In genomic region chr1:165287781-165288180, GRCh38 we compare ENCODE assay signal across 27 cellular contexts.
DNase-seq lines count a peak whose midpoint lies in the region; ATAC-seq and TF ChIP-seq lines count a peak whose summit lies in the region.
"Had no signal": no experiment of that assay in that cellular context is flagged by ENCODE, and none has a peak within 500 bp of the region (broad histone marks: within the 10 kb centered on the region; RNA-seq: fewer than 3 reads in every experiment).

No MANE protein-coding gene starts in this region.

- H3K4me3 ChIP-seq in A673 (ENCODE audit: low read depth, low read length, poor library complexity, severe bottlenecking) (no peak overlapping the region), WERI-Rb-1 (ENCODE audit: low read depth, low read length) (no peak overlapping the region)
- H3K4me3 ChIP-seq: body of pancreas, esophagus squamous epithelium, prostate gland, tibial nerve had no signal

- ATAC-seq in left lobe of liver = peak; percentile 71
- ATAC-seq: activated CD8-positive, alpha-beta T cell treated with anti-CD3 and anti-CD28 coated beads, Interleukin-2, amount 10 ng/mL, durations not matched to agents 7 days and 5 days; activated T-helper 17 cell treated with anti-CD3 and anti-CD28 coated beads, Interleukin-2, amount 50 U/mL, for 72 hours; Panc1 had no signal

- POLR2A ChIA-PET in A673 (lab: Charles Lee; ENCODE audit: low non-redundant PET) = no interaction called here

- BruUV-seq in A673 (replicated peaks; lab: Mats Ljungman, UMichigan) = no TSS peak

- H3K27me3 ChIP-seq in A673 (replicated peaks; ENCODE audit: insufficient read depth, low read depth, low read length, poor library complexity) (no peaks in the 10 kb centered on the region), WERI-Rb-1 (ENCODE audit: insufficient read depth, low read depth, severe bottlenecking) (no peaks in the 10 kb centered on the region)
- H3K27me3 ChIP-seq: body of pancreas had no signal

- H3K4me1 ChIP-seq in A673 (ENCODE audit: insufficient read depth, low read length, poor library complexity, severe bottlenecking) = peaks cover 47% of the 10 kb centered on the region
- H3K4me1 ChIP-seq: body of pancreas, prostate gland, tibial nerve had no signal

- DNase-seq in A673 (ENCODE audit: low spot score) = peak; percentile 43
- peak; percentile 81 for DNase-seq in DMS53 (lab: John Stamatoyannopoulos, UW)
- DNase-seq in WERI-Rb-1 = no peak
- no peak for DNase-seq in left lobe of liver (ENCODE audit: low spot score)
- DNase-seq in occipital lobe (lab: John Stamatoyannopoulos, UW) = no peak
- DNase-seq in RPMI8226 = no peak
- DNase-seq in OCI-M1 (lab: John Stamatoyannopoulos, UW) = no peak
- DNase-seq in NCI-H2171 treated with DMSO at 0.1 percent for 48 hours (lab: John Stamatoyannopoulos, UW) = no peak
- DNase-seq: ACHN; activated CD4-positive, alpha-beta T cell treated with anti-CD3 and anti-CD28 coated beads for 4 hours; activated CD8-positive, alpha-beta T cell treated with anti-CD3 and anti-CD28 coated beads, Interleukin-2, amount 10 ng/mL, durations not matched to agents 7 days and 5 days; activated naive CD4-positive, alpha-beta T cell treated with anti-CD3 and anti-CD28 coated beads, Interleukin-2, amount 10 ng/mL, durations not matched to agents 7 days and 5 days; CD8-positive, alpha-beta memory T cell; dermis blood vessel endothelial cell; DND-41; esophagus squamous epithelium; foreskin melanocyte; GF-D8; kidney glomerular epithelial cell; stimulated activated CD4-positive, alpha-beta T cell treated with anti-CD3 and anti-CD28 coated beads, Interleukin-12 subunit alpha, Interleukin-12 subunit beta, amount 100 ng/mL, for 4 hours; stimulated activated CD4-positive, alpha-beta T cell treated with anti-CD3 and anti-CD28 coated beads, Interleukin-4, amount 100 ng/mL, for 1 hour had no signal

- TF ChIP-seq CTCF in A673 (conservative IDR thresholded peaks at IDR 0.05; ENCODE audit: low read depth, low read length) = no peak
- no peak for TF ChIP-seq CTCF in WERI-Rb-1 (IDR thresholded peaks at IDR 0.05; ENCODE audit: low read depth, low read length)

- H3K27ac ChIP-seq in A673 (ENCODE audit: low read depth, low read length, poor library complexity, severe bottlenecking) (peak overlapping the region; percentile 41), WERI-Rb-1 (peak overlapping the region; percentile 53)
- H3K27ac ChIP-seq: body of pancreas, esophagus squamous epithelium, neutrophil, prostate gland, tibial nerve had no signal

- H3K9me3 ChIP-seq in A673 (ENCODE audit: low read depth, low read length, poor library complexity, severe bottlenecking) (no peaks in the 10 kb centered on the region), WERI-Rb-1 (ENCODE audit: severe bottlenecking) (peaks cover 5% of the 10 kb centered on the region)
- H3K9me3 ChIP-seq: body of pancreas, esophagus squamous epithelium, neutrophil, prostate gland had no signal

- CTCF ChIA-PET in A673 (lab: Charles Lee) = interaction anchor here (1.1 kb wide), 1 partner anchor 30 kb away, joined by 3 read pairs; no protein-coding TSS in a partner anchor

- intact Hi-C loops in A673 (cut with micrococcal nuclease; ENCODE audit: unreplicated experiment) = no loop called here

- no peaks in the 10 kb centered on the region for H3K36me3 ChIP-seq in A673 (ENCODE audit: insufficient read depth, low read length, poor library complexity, severe bottlenecking)
- no peaks in the 10 kb centered on the region for H3K36me3 ChIP-seq in WERI-Rb-1
- H3K36me3 ChIP-seq: esophagus squamous epithelium, neutrophil, prostate gland, tibial nerve had no signal

Comparison
In these comparisons a context has a peak if more than half of its experiments do, and no peak if none do; other contexts are left out.
1. DNase-seq: peak in A673 (single experiment) and DMS53 (single experiment); none in WERI-Rb-1 (single experiment), left lobe of liver (single experiment), occipital lobe (single experiment), RPMI8226 (single experiment), OCI-M1 (single experiment) and NCI-H2171 treated with DMSO at 0.1 percent for 48 hours (single experiment).